In the genomic region with DNA sequence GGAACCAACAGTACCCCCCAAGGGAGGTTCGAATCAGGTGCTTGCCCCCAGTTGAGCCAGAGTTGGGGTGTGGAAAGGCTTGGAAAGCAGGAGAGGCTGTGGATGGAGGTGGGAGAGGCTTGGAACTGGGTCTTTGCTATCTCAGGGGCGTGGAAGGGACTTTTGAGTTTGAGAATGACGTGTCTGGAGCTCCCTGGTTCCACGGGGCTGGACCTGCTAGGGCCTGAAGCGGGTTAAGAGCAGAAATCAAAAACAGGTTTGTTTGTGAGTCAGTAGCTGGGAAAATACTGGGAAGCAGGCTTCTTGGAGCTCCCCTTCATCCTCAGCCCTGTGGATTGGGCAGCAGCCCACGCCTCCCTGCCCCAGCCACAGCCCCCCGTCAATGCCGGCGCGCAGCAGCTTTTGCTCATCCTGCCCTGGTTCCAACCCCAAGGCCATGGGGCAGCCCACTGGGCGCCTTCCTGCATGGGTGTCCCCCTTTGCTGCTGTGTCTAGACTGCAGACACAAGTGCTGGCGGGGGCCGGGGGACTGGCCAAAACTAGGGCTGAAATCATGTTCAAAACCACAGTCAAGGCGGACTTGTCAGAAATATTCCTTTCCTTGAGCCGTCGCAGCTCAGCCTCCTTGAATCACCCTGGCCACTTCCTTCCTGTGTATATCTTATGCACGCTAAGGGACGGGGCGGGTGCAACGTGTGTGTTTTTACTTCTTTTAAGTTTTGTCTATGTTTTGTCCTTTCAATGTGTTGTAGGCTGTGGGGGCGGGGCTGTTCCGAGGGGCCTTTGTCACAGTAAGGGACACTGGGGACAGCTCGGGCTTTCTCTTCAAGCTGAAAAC, we compare ENCODE assay signal across 9 cellular contexts.
DNase-seq lines count a peak whose midpoint lies in the region; ATAC-seq, FAIRE-seq and TF ChIP-seq lines count a peak whose summit lies in the region.
"Had no signal": no experiment of that assay in that cellular context is flagged by ENCODE, and none has a peak within 500 bp of the region (broad histone marks: within the 10 kb centered on the region; RNA-seq: fewer than 3 reads in every experiment).

No MANE protein-coding gene starts in this region.

- no peaks in the 10 kb centered on the region for H3K27me3 Mint-ChIP-seq in T-cell
- no peaks in the 10 kb centered on the region for H3K27me3 Mint-ChIP-seq in activated naive CD8-positive, alpha-beta T cell treated with anti-CD3 and anti-CD28 coated beads, Interleukin-2, amount 50 U/mL, for 24 hours

- peak; percentile 59 for ATAC-seq in GM18511 (IDR thresholded peaks at IDR 0.05; ENCODE audit: unreplicated experiment)
- peak; percentile 5 for ATAC-seq in HG03060 (IDR thresholded peaks at IDR 0.05; ENCODE audit: low read depth, unreplicated experiment)
- ATAC-seq in T-cell (replicated peaks in 1 of 4), result peak; percentile 68 to 76 (median 74)
- peak; percentile 58 for ATAC-seq in activated naive CD8-positive, alpha-beta T cell treated with anti-CD3 and anti-CD28 coated beads, Interleukin-2, amount 50 U/mL, for 24 hours
- peak; percentile 40 for ATAC-seq in HepG2

- peak overlapping the region; percentile 65 for H2AFZ ChIP-seq in HepG2 (ENCODE audit: low read length)

- peaks cover 80 to 86% (median 82%) of the 10 kb centered on the region in 3 donors for H3K4me1 Mint-ChIP-seq in T-cell
- H3K4me1 Mint-ChIP-seq in activated naive CD8-positive, alpha-beta T cell treated with anti-CD3 and anti-CD28 coated beads, Interleukin-2, amount 50 U/mL, for 24 hours, result peaks cover 75% of the 10 kb centered on the region

- no peaks in the 10 kb centered on the region for H3K9me3 ChIP-seq in HepG2 (ENCODE audit: low read length)

- peak overlapping the region in 1 of 3 experiments; percentile 20; a peak in 1 of 6 replicates for H3K4me3 ChIP-seq in HepG2 (replicated peaks in 1 of 3; ENCODE audit: insufficient read depth in 1 of 3, low read depth in 2 of 3, low read length in 3 of 3)

- H3K27ac ChIP-seq in HepG2 (ENCODE audit: extremely low read length, insufficient read depth, low read length), result no peak overlapping the region

- DNase-seq in T-cell, result peak; percentile 65 to 85 (median 78)
- peak; percentile 81 for DNase-seq in activated naive CD8-positive, alpha-beta T cell treated with anti-CD3 and anti-CD28 coated beads, Interleukin-2, amount 50 U/mL, for 24 hours
- DNase-seq in HepG2 (ENCODE audit: low spot score), result no peak
- DNase-seq in stimulated activated CD8-positive, alpha-beta memory T cell treated with anti-CD3 and anti-CD28 coated beads, Interleukin-12 subunit alpha, Interleukin-12 subunit beta, amount 100 ng/mL, for 4 hours (ENCODE audit: low read depth), result peak; percentile 71
- DNase-seq in inferior parietal cortex (ENCODE audit: extremely low spot score), result no peak
- DNase-seq in LoVo (ENCODE audit: low spot score), result no peak

- no TSS peak for BruUV-seq in HepG2 (replicated peaks; lab: Mats Ljungman, UMichigan)

- intact Hi-C loops in HepG2 (cut with micrococcal nuclease; ENCODE audit: unreplicated experiment), result loop anchor here (1.0 to 10.0 kb wide), 2 partner anchors 110 to 234 kb away; partner anchors contain the start of gene KLF13

- in situ Hi-C loops in HepG2 (cut with HindIII; ENCODE audit: extremely low pct_ligation_motif_present, low pct_unique_long_range_greater_than_20kb), result loop anchor here (5.0 to 25.0 kb wide), 3 partner anchors 53 to 647 kb away; no protein-coding TSS in a partner anchor

- 49% methylated on average over 23 of the region's 23 CpGs for WGBS in HepG2 (ENCODE audit: low lambda C conversion rate)

- peak overlapping the region; percentile 77 to 86 (median 78) for H3K4me3 Mint-ChIP-seq in T-cell
- H3K4me3 Mint-ChIP-seq in activated naive CD8-positive, alpha-beta T cell treated with anti-CD3 and anti-CD28 coated beads, Interleukin-2, amount 50 U/mL, for 24 hours, result peak overlapping the region; percentile 73

- H3K36me3 ChIP-seq in HepG2 (replicated peaks in 1 of 2; ENCODE audit: control insufficient read depth in 1 of 2, insufficient read depth in 2 of 2, low read length in 2 of 2), result no peaks in the 10 kb centered on the region

- no peaks in the 10 kb centered on the region for H3K9me3 Mint-ChIP-seq in T-cell
- no peaks in the 10 kb centered on the region for H3K9me3 Mint-ChIP-seq in activated naive CD8-positive, alpha-beta T cell treated with anti-CD3 and anti-CD28 coated beads, Interleukin-2, amount 50 U/mL, for 24 hours

- no peak for TF ChIP-seq CTCF in HepG2 (CRISPR knock-in tag; IDR thresholded peaks at IDR 0.05)

- peaks cover 12% of the 10 kb centered on the region for H3K4me1 ChIP-seq in HepG2 (ENCODE audit: insufficient read depth, low read length)

- peak overlapping the region; percentile 98 for H3K27ac Mint-ChIP-seq in T-cell
- H3K27ac Mint-ChIP-seq in activated naive CD8-positive, alpha-beta T cell treated with anti-CD3 and anti-CD28 coated beads, Interleukin-2, amount 50 U/mL, for 24 hours, result peak overlapping the region; percentile 97

- peak overlapping the region; percentile 65 for H3K4me2 ChIP-seq in HepG2 (ENCODE audit: low read depth, low read length)

- no peaks in the 10 kb centered on the region for H4K20me1 ChIP-seq in HepG2 (ENCODE audit: insufficient read depth, low read length)

- no peaks in the 10 kb centered on the region for H3K36me3 Mint-ChIP-seq in T-cell
- no peaks in the 10 kb centered on the region for H3K36me3 Mint-ChIP-seq in activated naive CD8-positive, alpha-beta T cell treated with anti-CD3 and anti-CD28 coated beads, Interleukin-2, amount 50 U/mL, for 24 hours (ENCODE audit: low read depth)

- CTCF ChIA-PET in T-cell (lab: Charles Lee) (interaction anchor here (0.5 to 2.1 kb wide), 18 partner anchors 38 to 234 kb away, joined by 3 to 18 read pairs (median 6); no protein-coding TSS in a partner anchor), HepG2 (lab: Yijun Ruan, JAX; ENCODE audit: low intra/inter-chr PET ratio, low total read pairs) (interaction anchor here (1.2 to 2.2 kb wide), 5 partner anchors 52 to 234 kb away, joined by 3 to 19 read pairs (median 4); no protein-coding TSS in a partner anchor)

- no peak for TF ChIP-seq POLR2A in HepG2 (IDR thresholded peaks at IDR 0.05; ENCODE audit: insufficient read depth in 1 of 2, low read depth in 2 of 2, low read length in 2 of 2)

- TF ChIP-seq EP300 in HepG2 (IDR thresholded peaks at IDR 0.05; ENCODE audit: low read depth in 2 of 2, low read length in 2 of 2) (no peak), HepG2 (CRISPR knock-in tag; IDR thresholded peaks at IDR 0.05; ENCODE audit: borderline replicate concordance) (no peak)

- POLR2A ChIA-PET in T-cell (lab: Charles Lee) (interaction anchor here (0.6 to 1.7 kb wide), 6 partner anchors 38 to 108 kb away, joined by 3 to 5 read pairs (median 4); partner anchors contain the start of gene KLF13 (in 1 of the 2)), HepG2 (lab: Yijun Ruan, JAX) (interaction anchor here (0.7 to 1.8 kb wide), 5 partner anchors 108 to 234 kb away, joined by 3 to 12 read pairs (median 3); partner anchors contain the start of gene KLF13)

- no peaks in the 10 kb centered on the region for H3K79me2 ChIP-seq in HepG2 (ENCODE audit: insufficient read depth, low read length)

- TF ChIP-seq RAD21 in HepG2 (CRISPR knock-in tag; IDR thresholded peaks at IDR 0.05), result no peak

- peaks cover 0 to 7% of the 10 kb centered on the region in 2 experiments; a peak in 1 of 5 replicates for H3K27me3 ChIP-seq in HepG2 (ENCODE audit: control insufficient read depth in 1 of 2, insufficient read depth in 2 of 2, low read length in 2 of 2)

- no peak for FAIRE-seq in HepG2 (lab: Jason Lieb, UNC)
- FAIRE-seq: endometrium had no signal

- H3K9ac ChIP-seq in HepG2 (ENCODE audit: insufficient read depth, low read depth, low read length), result no peak overlapping the region

TF ChIP-seq in HepG2, 621 proteins besides CTCF, POLR2A, EP300 and RAD21 (continues in another document):
- TF ChIP-seq CENPBD1 (CRISPR knock-in tag; IDR thresholded peaks at IDR 0.05; ENCODE audit: borderline replicate concordance, low read depth) (no peak), ZFAT (CRISPR knock-in tag; conservative IDR thresholded peaks at IDR 0.05) (no peak)
- TF ChIP-seq, protein P1, sequence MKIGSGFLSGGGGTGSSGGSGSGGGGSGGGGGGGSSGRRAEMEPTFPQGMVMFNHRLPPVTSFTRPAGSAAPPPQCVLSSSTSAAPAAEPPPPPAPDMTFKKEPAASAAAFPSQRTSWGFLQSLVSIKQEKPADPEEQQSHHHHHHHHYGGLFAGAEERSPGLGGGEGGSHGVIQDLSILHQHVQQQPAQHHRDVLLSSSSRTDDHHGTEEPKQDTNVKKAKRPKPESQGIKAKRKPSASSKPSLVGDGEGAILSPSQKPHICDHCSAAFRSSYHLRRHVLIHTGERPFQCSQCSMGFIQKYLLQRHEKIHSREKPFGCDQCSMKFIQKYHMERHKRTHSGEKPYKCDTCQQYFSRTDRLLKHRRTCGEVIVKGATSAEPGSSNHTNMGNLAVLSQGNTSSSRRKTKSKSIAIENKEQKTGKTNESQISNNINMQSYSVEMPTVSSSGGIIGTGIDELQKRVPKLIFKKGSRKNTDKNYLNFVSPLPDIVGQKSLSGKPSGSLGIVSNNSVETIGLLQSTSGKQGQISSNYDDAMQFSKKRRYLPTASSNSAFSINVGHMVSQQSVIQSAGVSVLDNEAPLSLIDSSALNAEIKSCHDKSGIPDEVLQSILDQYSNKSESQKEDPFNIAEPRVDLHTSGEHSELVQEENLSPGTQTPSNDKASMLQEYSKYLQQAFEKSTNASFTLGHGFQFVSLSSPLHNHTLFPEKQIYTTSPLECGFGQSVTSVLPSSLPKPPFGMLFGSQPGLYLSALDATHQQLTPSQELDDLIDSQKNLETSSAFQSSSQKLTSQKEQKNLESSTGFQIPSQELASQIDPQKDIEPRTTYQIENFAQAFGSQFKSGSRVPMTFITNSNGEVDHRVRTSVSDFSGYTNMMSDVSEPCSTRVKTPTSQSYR (CRISPR knock-in tag; IDR thresholded peaks at IDR 0.05; ENCODE audit: borderline replicate concordance), result no peak

Comparison
In these comparisons a context has a peak if more than half of its experiments do, and no peak if none do; other contexts are left out.
1. ATAC-seq: peak in every context shown above with its lines; median percentile 74 in T-cell; 59 in GM18511; 58 in activated naive CD8-positive, alpha-beta T cell treated with anti-CD3 and anti-CD28 coated beads, Interleukin-2, amount 50 U/mL, for 24 hours; 40 in HepG2; 5 in HG03060.
2. DNase-seq: peak in T-cell (34 of 34), activated naive CD8-positive, alpha-beta T cell treated with anti-CD3 and anti-CD28 coated beads, Interleukin-2, amount 50 U/mL, for 24 hours (single experiment) and stimulated activated CD8-positive, alpha-beta memory T cell treated with anti-CD3 and anti-CD28 coated beads, Interleukin-12 subunit alpha, Interleukin-12 subunit beta, amount 100 ng/mL, for 4 hours (single experiment); none in HepG2 (single experiment), inferior parietal cortex (single experiment) and LoVo (single experiment).